Comparison of ENCODE assay signal across 10 cellular contexts in the genomic region with DNA sequence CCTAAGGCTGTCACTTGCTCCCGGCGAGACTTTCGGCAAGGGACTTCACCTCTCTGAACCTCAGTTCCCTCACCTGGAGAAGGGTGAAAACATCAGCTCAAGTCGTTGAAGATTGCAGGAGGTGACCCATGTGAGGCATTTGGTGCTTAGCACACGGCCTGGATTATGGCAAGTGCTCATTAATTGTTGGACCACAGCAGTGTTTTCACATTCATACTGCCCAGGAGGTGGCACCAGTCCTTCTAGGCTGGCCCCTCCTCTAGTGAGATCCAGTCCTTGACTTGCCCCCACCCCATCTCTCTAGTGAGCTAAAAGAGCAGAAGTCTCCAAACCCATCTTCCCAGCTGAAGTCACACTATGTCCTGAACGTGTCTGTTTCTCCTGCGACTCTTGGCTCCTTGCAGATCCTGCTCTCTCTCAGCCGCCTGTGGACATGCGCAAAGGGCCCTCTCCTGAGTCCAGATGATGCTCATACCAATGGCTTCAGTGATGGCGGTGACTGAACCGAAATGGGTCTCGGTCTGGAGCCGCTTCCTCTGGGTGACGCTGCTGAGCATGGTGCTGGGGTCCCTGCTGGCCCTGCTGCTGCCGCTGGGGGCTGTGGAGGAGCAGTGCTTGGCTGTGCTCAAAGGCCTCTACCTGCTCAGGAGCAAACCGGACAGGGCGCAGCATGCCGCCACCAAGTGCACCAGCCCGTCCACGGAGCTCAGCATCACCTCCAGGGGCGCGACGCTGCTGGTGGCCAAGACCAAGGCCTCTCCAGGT. TPM values are rescaled to one million over a fixed set of nuclear protein-coding genes. Genes with fewer than 3 reads are reported as not detected.
DNase-seq lines count a peak whose midpoint lies in the region; ATAC-seq, FAIRE-seq and TF ChIP-seq lines count a peak whose summit lies in the region.
"Had no signal": no experiment of that assay in that cellular context is flagged by ENCODE, and none has a peak within 500 bp of the region (broad histone marks: within the 10 kb centered on the region; RNA-seq: fewer than 3 reads in every experiment).

No MANE protein-coding gene starts in this region.

- H3K27ac Mint-ChIP-seq in dendritic cell treated with granulocyte-macrophage colony-stimulating factor and Interleukin-4, amounts not matched to agents 40 ng/mL and 50 ng/mL, for 4 days: peak overlapping the region; percentile 88

- H4K20me1 ChIP-seq in OCI-LY7 (ENCODE audit: insufficient read depth, low read length): no peaks in the 10 kb centered on the region

- H3K4me2 ChIP-seq in OCI-LY7 (ENCODE audit: low read length) (peak overlapping the region; percentile 90), skeletal muscle satellite cell (ENCODE audit: low read length) (peak overlapping the region; percentile 90)

- H3K4me1 Mint-ChIP-seq in activated T-cell treated with anti-CD3 and anti-CD28 coated beads, Interleukin-2, amount 50 U/mL, for 4 hours (ENCODE audit: low read depth): peaks cover 21% of the 10 kb centered on the region
- H3K4me1 Mint-ChIP-seq in dendritic cell treated with granulocyte-macrophage colony-stimulating factor and Interleukin-4, amounts not matched to agents 40 ng/mL and 50 ng/mL, for 4 days (ENCODE audit: low read depth): peaks cover 35% of the 10 kb centered on the region

- BruUV-seq in OCI-LY7 (replicated peaks; lab: Mats Ljungman, UMichigan): no TSS peak

- H3K4me1 ChIP-seq in OCI-LY7 (ENCODE audit: insufficient read depth, low read length, poor library complexity, severe bottlenecking) (peaks cover 17% of the 10 kb centered on the region), skeletal muscle satellite cell (ENCODE audit: control insufficient read depth, insufficient read depth, low read length) (peaks cover 9% of the 10 kb centered on the region)

- H3K9me3 Mint-ChIP-seq in activated T-cell treated with anti-CD3 and anti-CD28 coated beads, Interleukin-2, amount 50 U/mL, for 4 hours: no peaks in the 10 kb centered on the region
- H3K9me3 Mint-ChIP-seq in dendritic cell treated with granulocyte-macrophage colony-stimulating factor and Interleukin-4, amounts not matched to agents 40 ng/mL and 50 ng/mL, for 4 days: no peaks in the 10 kb centered on the region

- CTCF ChIA-PET in OCI-LY7 (lab: Charles Lee; ENCODE audit: unreplicated experiment): no interaction called here

- H3K9me2 ChIP-seq in OCI-LY7 (ENCODE audit: insufficient read depth, low read length): no peaks in the 10 kb centered on the region

- FAIRE-seq in RCC 7860 (lab: Jason Lieb, UNC): no peak

- intact Hi-C loops in OCI-LY7 (cut with micrococcal nuclease; ENCODE audit: unreplicated experiment): loop anchor here (5.0 to 10.0 kb wide), 3 partner anchors 101 to 752 kb away; partner anchors contain the start of gene PRDM4
- intact Hi-C loops in dendritic cell treated with granulocyte-macrophage colony-stimulating factor and Interleukin-4, amounts not matched to agents 40 ng/mL and 50 ng/mL, for 4 days (cut with micrococcal nuclease): no loop called here

- H3K4me3 Mint-ChIP-seq in activated T-cell treated with anti-CD3 and anti-CD28 coated beads, Interleukin-2, amount 50 U/mL, for 4 hours: peak overlapping the region; percentile 91
- H3K4me3 Mint-ChIP-seq in dendritic cell treated with granulocyte-macrophage colony-stimulating factor and Interleukin-4, amounts not matched to agents 40 ng/mL and 50 ng/mL, for 4 days: no peak overlapping the region

- DNase-seq in activated T-cell treated with anti-CD3 and anti-CD28 coated beads, Interleukin-2, amount 50 U/mL, for 4 hours: no peak
- no peak for DNase-seq in activated T-cell treated with anti-CD3 and anti-CD28 coated beads, Interleukin-2, amount 50 U/mL, for 1 hour
- DNase-seq in OCI-LY7 (ENCODE audit: low spot score) (peak; percentile 36), hypothalamus (lab: John Stamatoyannopoulos, UW) (no peak), RCC 7860 (ENCODE audit: low spot score) (no peak)
- DNase-seq: activated effector memory CD4-positive, alpha-beta T cell treated with anti-CD3 and anti-CD28 coated beads, Interleukin-2, amount 50 U/mL, for 16 hours had no signal

- POLR2A ChIA-PET in OCI-LY7 (lab: Charles Lee): interaction anchor here (0.7 to 1.6 kb wide), 3 partner anchors 16 to 874 kb away, joined by 3 to 6 read pairs (median 3); partner anchors contain the start of gene SART3

- peaks cover 22% of the 10 kb centered on the region for H3K36me3 Mint-ChIP-seq in activated T-cell treated with anti-CD3 and anti-CD28 coated beads, Interleukin-2, amount 50 U/mL, for 4 hours (ENCODE audit: insufficient read depth)
- H3K36me3 Mint-ChIP-seq in dendritic cell treated with granulocyte-macrophage colony-stimulating factor and Interleukin-4, amounts not matched to agents 40 ng/mL and 50 ng/mL, for 4 days (ENCODE audit: low read depth): peaks cover 58% of the 10 kb centered on the region

- peak overlapping the region; percentile 84 for H3K4me3 ChIP-seq in OCI-LY7 (ENCODE audit: low read depth, low read length, poor library complexity, severe bottlenecking)
- no peak overlapping the region for H3K4me3 ChIP-seq in skeletal muscle satellite cell (ENCODE audit: low read length)

- no peak overlapping the region for H3K27ac ChIP-seq in OCI-LY7 (ENCODE audit: low read depth, low read length, poor library complexity, severe bottlenecking)
- H3K27ac ChIP-seq: thoracic aorta had no signal

- no peaks in the 10 kb centered on the region for H3K27me3 Mint-ChIP-seq in activated T-cell treated with anti-CD3 and anti-CD28 coated beads, Interleukin-2, amount 50 U/mL, for 4 hours (ENCODE audit: low read depth)
- H3K27me3 Mint-ChIP-seq in dendritic cell treated with granulocyte-macrophage colony-stimulating factor and Interleukin-4, amounts not matched to agents 40 ng/mL and 50 ng/mL, for 4 days: peaks cover 6% of the 10 kb centered on the region

- peak; percentile 43; the same call in 1 of the 2 replicates for TF ChIP-seq CTCF in OCI-LY7 (conservative IDR thresholded peaks at IDR 0.05; ENCODE audit: low read length)

- ATAC-seq in activated T-cell treated with anti-CD3 and anti-CD28 coated beads, Interleukin-2, amount 50 U/mL, for 4 hours: no peak
- no peak for ATAC-seq in GM21526 (IDR thresholded peaks at IDR 0.05; ENCODE audit: low FRiP score, unreplicated experiment)

- peaks cover 50% of the 10 kb centered on the region for H3K36me3 ChIP-seq in OCI-LY7 (ENCODE audit: insufficient read depth, low read length)
- H3K36me3 ChIP-seq in skeletal muscle satellite cell (ENCODE audit: insufficient read depth, low read length): peaks cover 41% of the 10 kb centered on the region

- H3K9me3 ChIP-seq in OCI-LY7 (ENCODE audit: low read length) (no peaks in the 10 kb centered on the region), skeletal muscle satellite cell (replicated peaks; ENCODE audit: low read length) (no peaks in the 10 kb centered on the region)
- H3K9me3 ChIP-seq: thoracic aorta had no signal

- H2AFZ ChIP-seq in OCI-LY7 (ENCODE audit: low read length): no peak overlapping the region

- no peaks in the 10 kb centered on the region for H3K79me2 ChIP-seq in OCI-LY7 (ENCODE audit: insufficient read depth, low read depth, low read length)

- no peaks in the 10 kb centered on the region for H3K27me3 ChIP-seq in skeletal muscle satellite cell (ENCODE audit: control insufficient read depth, insufficient read depth, low read length)

- no peak overlapping the region for H3K9ac ChIP-seq in skeletal muscle satellite cell (ENCODE audit: low read depth, low read length)

RNA-seq across cellular contexts. Expression of gene FICD, which starts 1.6 kb away (rescaled TPM):
- total RNA-seq in activated T-cell treated with anti-CD3 and anti-CD28 coated beads, Interleukin-2, amount 50 U/mL, for 4 hours: 1 to 10 TPM; 6.2 to 9.2 (median 6.9) TPM
- 8.4 and 13.1 TPM in 2 replicates for total RNA-seq in OCI-LY7 (2014; rRNA removed; shearing (Covaris generic))
- total RNA-seq in OCI-LY7 (2022): 9.0 and 9.9 TPM in 2 replicates
- total RNA-seq in skeletal muscle satellite cell (2012; rRNA removed): 5.3 and 9.6 TPM in 2 replicates

RNA-seq across cellular contexts. Expression of gene SART3, which starts 44.3 kb away (rescaled TPM):
- 10 to 100 TPM; 83.0 to 92.1 (median 89.4) TPM for total RNA-seq in activated T-cell treated with anti-CD3 and anti-CD28 coated beads, Interleukin-2, amount 50 U/mL, for 4 hours
- 211 and 238 TPM in 2 replicates for total RNA-seq in OCI-LY7 (2014; rRNA removed; shearing (Covaris generic))
- 130 and 143 TPM in 2 replicates for total RNA-seq in OCI-LY7 (2022)
- 38.4 and 39.0 TPM in 2 replicates for total RNA-seq in skeletal muscle satellite cell (2012; rRNA removed)

RNA-seq across cellular contexts. Expression of gene ISCU, which starts 45.7 kb away (rescaled TPM):
- 10 to 100 TPM; 62.6 to 90.1 (median 78.7) TPM for total RNA-seq in activated T-cell treated with anti-CD3 and anti-CD28 coated beads, Interleukin-2, amount 50 U/mL, for 4 hours
- 137 and 146 TPM in 2 replicates for total RNA-seq in OCI-LY7 (2014; rRNA removed; shearing (Covaris generic))
- total RNA-seq in OCI-LY7 (2022): 123 and 130 TPM in 2 replicates
- total RNA-seq in skeletal muscle satellite cell (2012; rRNA removed): 76.7 and 89.7 TPM in 2 replicates
